11 cellular contexts compared by ENCODE assay signal in genomic region chr3:71391361-71391760, GRCh38.
DNase-seq lines count a peak whose midpoint lies in the region; ATAC-seq and TF ChIP-seq lines count a peak whose summit lies in the region.
"Had no signal": no experiment of that assay in that cellular context is flagged by ENCODE, and none has a peak within 500 bp of the region (broad histone marks: within the 10 kb centered on the region; RNA-seq: fewer than 3 reads in every experiment).

No MANE protein-coding gene starts in this region.

- no peaks in the 10 kb centered on the region for H3K27me3 Mint-ChIP-seq in Calu3 (ENCODE audit: unreplicated experiment)
- peaks cover 24% of the 10 kb centered on the region for H3K27me3 Mint-ChIP-seq in IgD-negative memory B cell
- H3K27me3 Mint-ChIP-seq in activated naive CD8-positive, alpha-beta T cell = no peaks in the 10 kb centered on the region
- peaks cover 3% of the 10 kb centered on the region for H3K27me3 Mint-ChIP-seq in nephron progenitor cell (ENCODE audit: low read depth, poor library complexity)

- no peak for ATAC-seq in HG03439 (IDR thresholded peaks at IDR 0.05; ENCODE audit: unreplicated experiment)

- no peak for DNase-seq in Calu3
- no peak for DNase-seq in nephron progenitor cell
- no peak for DNase-seq in C1 segment of cervical spinal cord (lab: John Stamatoyannopoulos, UW)
- DNase-seq in NCI-H1092 treated with DMSO at 0.1 percent for 48 hours (lab: John Stamatoyannopoulos, UW) = no peak
- DNase-seq: DMS153; NCI-H2227 treated with DMSO at 0.1 percent for 48 hours; stimulated activated CD4-positive, alpha-beta T cell treated with anti-CD3 and anti-CD28 coated beads, Interleukin-4, amount 100 ng/mL, for 24 hours; substantia nigra had no signal

- intact Hi-C loops in Calu3 (cut with micrococcal nuclease; ENCODE audit: unreplicated experiment) = loop anchor here (5.0 to 10.0 kb wide), 3 partner anchors 63 to 259 kb away; no protein-coding TSS in a partner anchor

- TF ChIP-seq CTCF in Calu3 (IDR thresholded peaks at IDR 0.05; ENCODE audit: unreplicated experiment) (no peak), nephron progenitor cell (IDR thresholded peaks at IDR 0.05) (no peak)

- peak overlapping the region; percentile 42 for H3K27ac Mint-ChIP-seq in Calu3 (ENCODE audit: unreplicated experiment)
- peak overlapping the region; percentile 73 to 97 (median 74) for H3K27ac Mint-ChIP-seq in IgD-negative memory B cell
- peak overlapping the region; percentile 99 for H3K27ac Mint-ChIP-seq in activated naive CD8-positive, alpha-beta T cell
- H3K27ac Mint-ChIP-seq in nephron progenitor cell = peak overlapping the region; percentile 86

- H3K9me3 Mint-ChIP-seq in Calu3 (ENCODE audit: low read depth, unreplicated experiment) = no peaks in the 10 kb centered on the region
- no peaks in the 10 kb centered on the region for H3K9me3 Mint-ChIP-seq in IgD-negative memory B cell
- peaks cover 5% of the 10 kb centered on the region for H3K9me3 Mint-ChIP-seq in activated naive CD8-positive, alpha-beta T cell (ENCODE audit: low read depth)
- peaks cover 16% of the 10 kb centered on the region for H3K9me3 Mint-ChIP-seq in nephron progenitor cell

- H3K36me3 Mint-ChIP-seq in Calu3 (ENCODE audit: insufficient read depth, unreplicated experiment) = peaks cover 4% of the 10 kb centered on the region
- H3K36me3 Mint-ChIP-seq in IgD-negative memory B cell = peaks cover 4% of the 10 kb centered on the region
- peaks cover 13% of the 10 kb centered on the region for H3K36me3 Mint-ChIP-seq in activated naive CD8-positive, alpha-beta T cell
- H3K36me3 Mint-ChIP-seq in nephron progenitor cell (ENCODE audit: low read depth) = peaks cover 15% of the 10 kb centered on the region

- H3K4me1 Mint-ChIP-seq in Calu3 (ENCODE audit: low read depth, unreplicated experiment) = peaks cover 28% of the 10 kb centered on the region
- peaks cover 27 to 50% (median 45%) of the 10 kb centered on the region in 3 donors for H3K4me1 Mint-ChIP-seq in IgD-negative memory B cell
- H3K4me1 Mint-ChIP-seq in activated naive CD8-positive, alpha-beta T cell (ENCODE audit: low read depth) = peaks cover 86% of the 10 kb centered on the region
- H3K4me1 Mint-ChIP-seq in nephron progenitor cell = peaks cover 50% of the 10 kb centered on the region

- BruUV-seq in Calu3 (replicated peaks; lab: Mats Ljungman, UMichigan) = no TSS peak

- no peak overlapping the region for H3K4me3 Mint-ChIP-seq in Calu3 (ENCODE audit: low read depth, unreplicated experiment)
- H3K4me3 Mint-ChIP-seq in IgD-negative memory B cell = peak overlapping the region in 3 of 4 donors; percentile 27 to 84 (median 73)
- peak overlapping the region; percentile 81 for H3K4me3 Mint-ChIP-seq in activated naive CD8-positive, alpha-beta T cell
- peak overlapping the region; percentile 24 for H3K4me3 Mint-ChIP-seq in nephron progenitor cell

- CTCF ChIA-PET in Calu3 (lab: Charles Lee) = no interaction called here

Comparison
In these comparisons a context has a peak if more than half of its experiments do, and no peak if none do; other contexts are left out.
1. H3K27ac Mint-ChIP-seq: peak in every context shown above with its lines; median percentile 99 in activated naive CD8-positive, alpha-beta T cell; 86 in nephron progenitor cell; 74 in IgD-negative memory B cell; 42 in Calu3.